12 cellular contexts compared by ENCODE assay signal in genomic region chr15:87033056-87033455, GRCh38.
DNase-seq lines count a peak whose midpoint lies in the region; ATAC-seq and TF ChIP-seq lines count a peak whose summit lies in the region.
"Had no signal": no experiment of that assay in that cellular context is flagged by ENCODE, and none has a peak within 500 bp of the region (broad histone marks: within the 10 kb centered on the region; RNA-seq: fewer than 3 reads in every experiment).

No MANE protein-coding gene starts in this region.

- H3K4me3 ChIP-seq in brain microvascular endothelial cell (ENCODE audit: low read depth, low read length) = no peak overlapping the region
- H3K4me3 ChIP-seq: SJSA1, uterus had no signal

- no peak overlapping the region for H3K4me3 Mint-ChIP-seq in nephron
- H3K4me3 Mint-ChIP-seq in activated naive CD8-positive, alpha-beta T cell treated with anti-CD3 and anti-CD28 coated beads for 36 hours = no peak overlapping the region
- H3K4me3 Mint-ChIP-seq: CD4-positive, alpha-beta T cell had no signal

- H3K27me3 Mint-ChIP-seq in nephron (ENCODE audit: low read depth) = peaks cover 6% of the 10 kb centered on the region
- H3K27me3 Mint-ChIP-seq in activated naive CD8-positive, alpha-beta T cell treated with anti-CD3 and anti-CD28 coated beads for 36 hours = peaks cover 7% of the 10 kb centered on the region
- H3K27me3 Mint-ChIP-seq: CD4-positive, alpha-beta T cell had no signal

- H3K4me1 Mint-ChIP-seq in nephron = no peaks in the 10 kb centered on the region
- H3K4me1 Mint-ChIP-seq in activated naive CD8-positive, alpha-beta T cell treated with anti-CD3 and anti-CD28 coated beads for 36 hours = no peaks in the 10 kb centered on the region

- no peak for ATAC-seq in HG03108 (IDR thresholded peaks at IDR 0.05; ENCODE audit: unreplicated experiment)

- H3K9me3 Mint-ChIP-seq in nephron = no peaks in the 10 kb centered on the region
- H3K9me3 Mint-ChIP-seq in activated naive CD8-positive, alpha-beta T cell treated with anti-CD3 and anti-CD28 coated beads for 36 hours = no peaks in the 10 kb centered on the region

- DNase-seq in Daoy (ENCODE audit: low read depth) = peak; percentile 6
- DNase-seq in NCI-H524 treated with DMSO at 0.1 percent for 48 hours (lab: John Stamatoyannopoulos, UW) = peak; percentile 8
- DNase-seq in brain microvascular endothelial cell = peak; percentile 1
- no peak for DNase-seq in activated naive CD8-positive, alpha-beta T cell treated with anti-CD3 and anti-CD28 coated beads for 36 hours
- DNase-seq in DMS114 treated with DMSO at 0.1 percent for 48 hours (lab: John Stamatoyannopoulos, UW; ENCODE audit: unreplicated experiment) = no peak
- no peak for DNase-seq in iPS-NIHi7 (ENCODE audit: extremely low spot score)
- DNase-seq: activated CD4-positive, alpha-beta T cell treated with anti-CD3 and anti-CD28 coated beads for 48 hours; CD4-positive, alpha-beta T cell; uterus had no signal

- H3K36me3 Mint-ChIP-seq in nephron (ENCODE audit: low read depth) = no peaks in the 10 kb centered on the region
- H3K36me3 Mint-ChIP-seq in activated naive CD8-positive, alpha-beta T cell treated with anti-CD3 and anti-CD28 coated beads for 36 hours = no peaks in the 10 kb centered on the region

- no peaks in the 10 kb centered on the region for H3K27me3 ChIP-seq in brain microvascular endothelial cell (replicated peaks)
- H3K27me3 ChIP-seq: SJSA1, uterus had no signal

- peak; percentile 14 for TF ChIP-seq CTCF in brain microvascular endothelial cell (IDR thresholded peaks at IDR 0.05; ENCODE audit: low read depth, low read length, missing control alignments)
- peak; percentile 24 to 37 (median 28) for TF ChIP-seq CTCF in nephron (IDR thresholded peaks at IDR 0.05; ENCODE audit: unreplicated experiment in 3 of 3)

- no peak overlapping the region for H3K27ac ChIP-seq in brain microvascular endothelial cell
- H3K27ac ChIP-seq: SJSA1, uterus had no signal

- H3K36me3 ChIP-seq in brain microvascular endothelial cell (replicated peaks) = no peaks in the 10 kb centered on the region
- H3K36me3 ChIP-seq: SJSA1, uterus had no signal

- no peak overlapping the region for H3K27ac Mint-ChIP-seq in nephron
- no peak overlapping the region for H3K27ac Mint-ChIP-seq in activated naive CD8-positive, alpha-beta T cell treated with anti-CD3 and anti-CD28 coated beads for 36 hours
- H3K27ac Mint-ChIP-seq: CD4-positive, alpha-beta T cell had no signal

- in situ Hi-C loops in brain microvascular endothelial cell (cut with HindIII; ENCODE audit: low pct_ligation_motif_present, low sequenced_read_pairs) = no loop called here

Comparison
In these comparisons a context has a peak if more than half of its experiments do, and no peak if none do; other contexts are left out.
1. DNase-seq: peak in Daoy (single experiment), NCI-H524 treated with DMSO at 0.1 percent for 48 hours (single experiment) and brain microvascular endothelial cell (single experiment); none in activated naive CD8-positive, alpha-beta T cell treated with anti-CD3 and anti-CD28 coated beads for 36 hours (single experiment), DMS114 treated with DMSO at 0.1 percent for 48 hours (single experiment) and iPS-NIHi7 (single experiment).